23 cellular contexts compared by ENCODE assay signal in the genomic region with DNA sequence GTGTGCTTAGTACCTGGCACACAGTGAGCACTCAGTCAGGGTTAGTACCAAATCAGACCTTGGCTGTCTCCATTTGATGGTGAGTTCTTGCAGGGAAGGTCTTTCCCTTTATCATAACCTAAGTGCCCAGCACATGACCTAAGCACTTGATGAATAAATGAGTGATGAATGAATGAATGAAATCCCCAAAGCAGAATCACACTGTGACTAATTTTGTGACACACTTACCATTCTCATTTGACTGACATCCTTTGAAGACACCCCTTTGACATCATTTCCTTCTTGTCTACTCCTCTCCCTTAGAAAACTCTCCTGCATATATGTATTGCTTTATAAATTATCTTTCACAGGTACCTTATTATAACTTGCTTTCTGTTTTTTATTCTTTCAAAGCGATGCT.
DNase-seq lines count a peak whose midpoint lies in the region; ATAC-seq, FAIRE-seq and TF ChIP-seq lines count a peak whose summit lies in the region.
"Had no signal": no experiment of that assay in that cellular context is flagged by ENCODE, and none has a peak within 500 bp of the region (broad histone marks: within the 10 kb centered on the region; RNA-seq: fewer than 3 reads in every experiment).

No MANE protein-coding gene starts in this region.

- H3K4me1 Mint-ChIP-seq in Calu3 (ENCODE audit: low read depth, unreplicated experiment) = peaks cover 52% of the 10 kb centered on the region

- no peaks in the 10 kb centered on the region for H3K9me3 ChIP-seq in K562 (replicated peaks; ENCODE audit: control insufficient read depth, insufficient read depth, low read depth, low read length)
- H3K9me3 ChIP-seq: BLaER1 had no signal

- H3K9me3 Mint-ChIP-seq in Calu3 (ENCODE audit: low read depth, unreplicated experiment) = no peaks in the 10 kb centered on the region
- H3K9me3 Mint-ChIP-seq: CD4-positive, alpha-beta T cell had no signal

- H3K27me3 Mint-ChIP-seq in Calu3 (ENCODE audit: unreplicated experiment) = no peaks in the 10 kb centered on the region

- TF ChIP-seq POLR2A in K562 (conservative IDR thresholded peaks at IDR 0.05) = no peak

- TF ChIP-seq CTCF in Calu3 (IDR thresholded peaks at IDR 0.05; ENCODE audit: unreplicated experiment) (no peak), K562 (IDR thresholded peaks at IDR 0.05 in 2 of 3, conservative IDR thresholded peaks at IDR 0.05 in 1 of 3; ENCODE audit: insufficient read depth in 2 of 3, low read depth in 1 of 3, low read length in 3 of 3) (no peak)

- no peak for TF ChIP-seq EP300 in K562 (IDR thresholded peaks at IDR 0.05; ENCODE audit: low read length)

- H3K4me2 ChIP-seq in K562 (ENCODE audit: insufficient read depth, low read length) = no peak overlapping the region
- H3K4me2 ChIP-seq: BLaER1 had no signal

- H3K9ac ChIP-seq in K562 (ENCODE audit: insufficient read depth in 1 of 2, low read depth in 2 of 2, low read length in 2 of 2) = no peak overlapping the region
- H3K9ac ChIP-seq: BLaER1 had no signal

- H3K4me3 Mint-ChIP-seq in Calu3 (ENCODE audit: low read depth, unreplicated experiment) = no peak overlapping the region
- H3K4me3 Mint-ChIP-seq: CD4-positive, alpha-beta T cell had no signal

- no peak for DNase-seq in Calu3
- peak; percentile 38 for DNase-seq in HT1080 (ENCODE audit: low read depth)
- DNase-seq in K562 (ENCODE audit: extremely low read depth in 1 of 4, low spot score in 3 of 4) = no peak
- DNase-seq in kidney tubule cell (ENCODE audit: low spot score) = peak; percentile 66
- DNase-seq in foreskin melanocyte = no peak
- DNase-seq: ACHN; CD4-positive, alpha-beta T cell; COR-L47; DMS 273 treated with DMSO at 0.1 percent for 48 hours; DMS79 treated with DMSO at 0.1 percent for 48 hours; H7; KG1; NCI-H1105 treated with DMSO at 0.1 percent for 48 hours; NCI-H2081; NCI-H2171; NCI-H345; NCI-H524; NCI-H774; Right ventricle myocardium superior had no signal

- H3K4me1 ChIP-seq in K562 (replicated peaks in 1 of 2; ENCODE audit: control insufficient read depth in 2 of 2, insufficient read depth in 2 of 2, low read length in 2 of 2) = no peaks in the 10 kb centered on the region

- H3K9me1 ChIP-seq in K562 (ENCODE audit: control insufficient read depth, insufficient read depth, low read length) = no peaks in the 10 kb centered on the region

- WGBS in K562 (ENCODE audit: insufficient coverage, low coverage, missing lambda C conversion rate) = 0% methylated on average over 1 of the region's 1 CpG

- no peaks in the 10 kb centered on the region for H3K36me3 ChIP-seq in K562 (ENCODE audit: control insufficient read depth, insufficient read depth, low read length)
- H3K36me3 ChIP-seq: BLaER1 had no signal

- no peaks in the 10 kb centered on the region for H3K27me3 ChIP-seq in K562 (ENCODE audit: control insufficient read depth in 2 of 2, insufficient read depth in 2 of 2, low read length in 2 of 2)
- H3K27me3 ChIP-seq: BLaER1 had no signal

- BruUV-seq in Calu3 (replicated peaks; lab: Mats Ljungman, UMichigan) (no TSS peak), K562 (replicated peaks; lab: Mats Ljungman, UMichigan) (no TSS peak)

- in situ Hi-C loops in K562 (cut with MboI) = no loop called here

- intact Hi-C loops in Calu3 (cut with micrococcal nuclease; ENCODE audit: unreplicated experiment) (loop anchor here (5.0 kb wide), 1 partner anchor 65 kb away; no protein-coding TSS in a partner anchor), K562 (cut with micrococcal nuclease) (no loop called here)

- H3K27ac Mint-ChIP-seq in Calu3 (ENCODE audit: unreplicated experiment) = peak overlapping the region; percentile 68
- H3K27ac Mint-ChIP-seq: CD4-positive, alpha-beta T cell had no signal

- ATAC-seq in K562 (no peak), HG02571 (IDR thresholded peaks at IDR 0.05; ENCODE audit: unreplicated experiment) (no peak), GM21737 (IDR thresholded peaks at IDR 0.05; ENCODE audit: unreplicated experiment) (no peak)
- ATAC-seq: HepG2 had no signal

- no peak for FAIRE-seq in K562 (lab: Jason Lieb, UNC)
- FAIRE-seq: HepG2 had no signal

- POLR2A ChIA-PET in K562 (lab: Yijun Ruan, JAX) = no interaction called here

- H3K27ac ChIP-seq in K562 (ENCODE audit: extremely low read depth, low read depth, low read length) = no peak overlapping the region
- H3K27ac ChIP-seq: BLaER1 had no signal

- H3K36me3 Mint-ChIP-seq in Calu3 (ENCODE audit: insufficient read depth, unreplicated experiment) = no peaks in the 10 kb centered on the region

- TF ChIP-seq RAD21 in K562 (CRISPR knock-in tag; conservative IDR thresholded peaks at IDR 0.05 in 1 of 2, IDR thresholded peaks at IDR 0.05 in 1 of 2) = no peak

- H2AFZ ChIP-seq in K562 (ENCODE audit: low read depth, low read length) = no peak overlapping the region

- H3K4me3 ChIP-seq in K562 = no peak overlapping the region
- H3K4me3 ChIP-seq: BLaER1 had no signal

- CTCF ChIA-PET in Calu3 (lab: Charles Lee) = no interaction called here
- CTCF ChIA-PET in K562 (lab: Yijun Ruan, JAX; ENCODE audit: low intra/inter-chr PET ratio) = no interaction called here

- no peaks in the 10 kb centered on the region for H3K79me2 ChIP-seq in K562 (ENCODE audit: control insufficient read depth, insufficient read depth, low read length)

- no peaks in the 10 kb centered on the region for H4K20me1 ChIP-seq in K562 (replicated peaks; ENCODE audit: control insufficient read depth, insufficient read depth, low read length)
- H4K20me1 ChIP-seq: BLaER1 had no signal

TF ChIP-seq in K562, 482 proteins besides CTCF, POLR2A, EP300 and RAD21:
- TF ChIP-seq FOXJ3 (CRISPR knock-in tag; IDR thresholded peaks at IDR 0.05) (no peak), RBM39 (optimal IDR thresholded peaks at IDR 0.05; ENCODE audit: low read depth, low read length) (no peak), ZNF76 (CRISPR knock-in tag; IDR thresholded peaks at IDR 0.05; ENCODE audit: borderline replicate concordance) (no peak), ZNF24 (IDR thresholded peaks at IDR 0.05) (peak; percentile 50; the same call in 1 of the 2 replicates), ARID3A (IDR thresholded peaks at IDR 0.05; ENCODE audit: borderline replicate concordance, low read depth, low read length) (no peak), EGR1 (conservative IDR thresholded peaks at IDR 0.05) (no peak)
- TF ChIP-seq, protein P1, sequence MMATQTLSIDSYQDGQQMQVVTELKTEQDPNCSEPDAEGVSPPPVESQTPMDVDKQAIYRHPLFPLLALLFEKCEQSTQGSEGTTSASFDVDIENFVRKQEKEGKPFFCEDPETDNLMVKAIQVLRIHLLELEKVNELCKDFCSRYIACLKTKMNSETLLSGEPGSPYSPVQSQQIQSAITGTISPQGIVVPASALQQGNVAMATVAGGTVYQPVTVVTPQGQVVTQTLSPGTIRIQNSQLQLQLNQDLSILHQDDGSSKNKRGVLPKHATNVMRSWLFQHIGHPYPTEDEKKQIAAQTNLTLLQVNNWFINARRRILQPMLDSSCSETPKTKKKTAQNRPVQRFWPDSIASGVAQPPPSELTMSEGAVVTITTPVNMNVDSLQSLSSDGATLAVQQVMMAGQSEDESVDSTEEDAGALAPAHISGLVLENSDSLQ (IDR thresholded peaks at IDR 0.05) = peak; percentile 41

Comparison
In these comparisons a context has a peak if more than half of its experiments do, and no peak if none do; other contexts are left out.
1. DNase-seq: peak in HT1080 (single experiment) and kidney tubule cell (single experiment); none in Calu3 (single experiment), K562 (0 of 4) and foreskin melanocyte (single experiment).